ENCODE assay signal across 10 cellular contexts in genomic region chr7:107661865-107662379, GRCh38. TPM values are rescaled to one million over a fixed set of nuclear protein-coding genes. Genes with fewer than 3 reads are reported as not detected.
DNase-seq lines count a peak whose midpoint lies in the region; ATAC-seq, FAIRE-seq and TF ChIP-seq lines count a peak whose summit lies in the region.
"Had no signal": no experiment of that assay in that cellular context is flagged by ENCODE, and none has a peak within 500 bp of the region (broad histone marks: within the 10 kb centered on the region; RNA-seq: fewer than 3 reads in every experiment).

No MANE protein-coding gene starts in this region.

- H3K79me1 ChIP-seq in H9 (ENCODE audit: insufficient read depth, low read depth, low read length, poor library complexity, severe bottlenecking) = no peaks in the 10 kb centered on the region
- H3K79me1 ChIP-seq in mesendoderm (ENCODE audit: low read length) = no peaks in the 10 kb centered on the region

- peak overlapping the region; percentile 52; the same call in 1 of the 2 replicates for H3K4me3 ChIP-seq in GM12878
- no peak overlapping the region for H3K4me3 ChIP-seq in mesendoderm (ENCODE audit: low read length)

- H3K27me3 ChIP-seq in H9 (ENCODE audit: insufficient read depth, low read length) (peaks cover 33% of the 10 kb centered on the region), GM12878 (replicated peaks in 1 of 2; ENCODE audit: control insufficient read depth in 2 of 2, insufficient read depth in 2 of 2, low read length in 1 of 2) (peaks cover 15 to 28% of the 10 kb centered on the region in 2 experiments), mesendoderm (ENCODE audit: insufficient read depth, low read length, poor library complexity) (peaks cover 36% of the 10 kb centered on the region)

- SMC1A ChIA-PET in GM12878 (lab: Charles Lee; ENCODE audit: uncharacterized antibody, unreplicated experiment) = interaction anchor here (1.0 kb wide), 1 partner anchor 18 kb away, joined by 3 read pairs; no protein-coding TSS in a partner anchor

- H4K20me1 ChIP-seq in H9 (ENCODE audit: control insufficient read depth, insufficient read depth, insufficient read length) = no peaks in the 10 kb centered on the region
- no peaks in the 10 kb centered on the region for H4K20me1 ChIP-seq in GM12878 (ENCODE audit: control insufficient read depth, insufficient read depth)

- in situ Hi-C loops in GM12878 (cut with MboI) = no loop called here

- H2BK20ac ChIP-seq in H9 (ENCODE audit: low read depth, low read length, poor library complexity, severe bottlenecking) = no peak overlapping the region

- H4K91ac ChIP-seq in H9 (ENCODE audit: insufficient read length, low read depth, low read length) = no peak overlapping the region

- no peak overlapping the region for H3K9ac ChIP-seq in H9 (ENCODE audit: extremely low read depth, insufficient read length, low read length)
- H3K9ac ChIP-seq in GM12878 (ENCODE audit: control insufficient read depth, insufficient read depth, low read length) = no peak overlapping the region
- H3K9ac ChIP-seq in mesendoderm (ENCODE audit: low read length) = no peak overlapping the region

- H3K4me1 ChIP-seq in H9 (ENCODE audit: insufficient read depth, low read length) (no peaks in the 10 kb centered on the region), GM12878 (ENCODE audit: control insufficient read depth, insufficient read depth, low read length) (peaks cover 11% of the 10 kb centered on the region), mesendoderm (ENCODE audit: control insufficient read depth, low read depth, low read length) (no peaks in the 10 kb centered on the region)

- no peak for FAIRE-seq in GM12878 (lab: Jason Lieb, UNC)
- FAIRE-seq: GM18507 had no signal

- H2BK5ac ChIP-seq in H9 (ENCODE audit: insufficient read length, low read length) (no peak overlapping the region), mesendoderm (ENCODE audit: low read length) (no peak overlapping the region)

- H3K79me2 ChIP-seq in H9 (ENCODE audit: insufficient read depth, low read length) (no peaks in the 10 kb centered on the region), GM12878 (ENCODE audit: control insufficient read depth, insufficient read depth, low read length) (no peaks in the 10 kb centered on the region), mesendoderm (ENCODE audit: control insufficient read depth, insufficient read depth, low read length) (no peaks in the 10 kb centered on the region)

- DNase-seq in H9 (no peak), GM12878 (ENCODE audit: low read depth, low spot score) (no peak), mesendoderm (no peak), ureter (ENCODE audit: low spot score) (no peak), head of caudate nucleus (no peak), AG08395 (ENCODE audit: low spot score) (no peak)

- intact Hi-C loops in GM12878 (cut with micrococcal nuclease; ENCODE audit: unreplicated experiment) (no loop called here), head of caudate nucleus (cut with DNase I) (no loop called here)

- TF ChIP-seq CTCF in 22Rv1 (IDR thresholded peaks at IDR 0.05) (peak; percentile 44), H9 (conservative IDR thresholded peaks at IDR 0.05) (no peak), GM12878 (IDR thresholded peaks at IDR 0.05 in 2 of 3, conservative IDR thresholded peaks at IDR 0.05 in 1 of 3; ENCODE audit: control insufficient read depth in 2 of 3, extremely low read depth in 1 of 3, insufficient read depth in 1 of 3, low read depth in 3 of 3, low read length in 3 of 3) (no peak)

- H3K23ac ChIP-seq in H9 (ENCODE audit: insufficient read length, low read depth, low read length) (no peak overlapping the region), mesendoderm (ENCODE audit: low read length) (no peak overlapping the region)

- peaks cover 77% of the 10 kb centered on the region for H3K27me3 Mint-ChIP-seq in H9 (ENCODE audit: low read depth)

- no peak for TF ChIP-seq POLR2A in GM12878 (IDR thresholded peaks at IDR 0.05; ENCODE audit: low read depth, low read length)

- peak overlapping the region; percentile 75 to 88 for H3K4me3 Mint-ChIP-seq in H9

- H2AK5ac ChIP-seq in H9 (ENCODE audit: insufficient read length, low read length) (no peak overlapping the region), mesendoderm (ENCODE audit: low read length) (no peak overlapping the region)

- TF ChIP-seq EP300 in GM12878 (IDR thresholded peaks at IDR 0.05; ENCODE audit: borderline replicate concordance in 1 of 2, control insufficient read depth in 1 of 2, low read depth in 2 of 2, low read length in 2 of 2) = no peak

- H2BK120ac ChIP-seq in H9 (ENCODE audit: low read depth, low read length, poor library complexity, severe bottlenecking) (no peak overlapping the region), mesendoderm (ENCODE audit: low read depth, low read length) (no peak overlapping the region)

- H2BK12ac ChIP-seq in H9 (ENCODE audit: insufficient read length, low read depth, low read length) = no peak overlapping the region

- H3K4me2 ChIP-seq in H9 (ENCODE audit: insufficient read depth, insufficient read length, low read length) (peak overlapping the region; percentile 68), GM12878 (ENCODE audit: control insufficient read depth, insufficient read depth) (peak overlapping the region; percentile 91), mesendoderm (ENCODE audit: low read length) (peak overlapping the region; percentile 30)

- BruUV-seq in GM12878 (replicated peaks; lab: Mats Ljungman, UMichigan) = no TSS peak

- H3K36me3 ChIP-seq in GM12878 (ENCODE audit: control insufficient read depth in 2 of 2, insufficient read depth in 2 of 2, low read length in 1 of 2) (no peaks in the 10 kb centered on the region), mesendoderm (ENCODE audit: control insufficient read depth, insufficient read depth, low read length) (no peaks in the 10 kb centered on the region)
- H3K36me3 ChIP-seq: neutrophil had no signal

- H3K23me2 ChIP-seq in H9 (ENCODE audit: insufficient read length, low read depth, low read length, poor library complexity, severe bottlenecking) = peaks cover 15% of the 10 kb centered on the region

- no peak for ATAC-seq in GM12878
- no peak for ATAC-seq in HG03378 (IDR thresholded peaks at IDR 0.05; ENCODE audit: unreplicated experiment)

- H3K9me3 ChIP-seq in H9 (ENCODE audit: control insufficient read depth, low read depth, low read length) = no peaks in the 10 kb centered on the region
- H3K9me3 ChIP-seq in GM12878 (replicated peaks; ENCODE audit: control insufficient read depth, insufficient read depth, low read length) = no peaks in the 10 kb centered on the region
- H3K9me3 ChIP-seq: neutrophil had no signal

- no peak overlapping the region for H4K5ac ChIP-seq in H9 (ENCODE audit: insufficient read length, low read depth, low read length)
- no peak overlapping the region for H4K5ac ChIP-seq in mesendoderm (ENCODE audit: low read length)

- WGBS in H9 (ENCODE audit: extremely low coverage, insufficient read length, low lambda C conversion rate) = no CpG with 5 or more reads among the region's 20 CpGs
- 21% methylated on average over 18 of the region's 20 CpGs for WGBS in GM12878 (ENCODE audit: insufficient coverage, insufficient replicate concordance, low lambda C conversion rate, missing lambda C conversion rate)
- WGBS in mesendoderm (ENCODE audit: extremely low coverage, insufficient coverage, low lambda C conversion rate) = no CpG with 5 or more reads among the region's 20 CpGs

- peaks cover 15 to 18% of the 10 kb centered on the region in 2 experiments for H3K4me1 Mint-ChIP-seq in H9

- H3K4ac ChIP-seq in H9 (ENCODE audit: low read depth, low read length) (no peak overlapping the region), mesendoderm (ENCODE audit: low read depth, low read length) (no peak overlapping the region)

- peaks cover 0 to 2% of the 10 kb centered on the region in 2 experiments; a peak in 1 of 5 replicates for H3K9me3 Mint-ChIP-seq in H9

- TF ChIP-seq RAD21 in GM12878 (IDR thresholded peaks at IDR 0.05; ENCODE audit: insufficient read depth, low read depth, low read length) = no peak

- no peak overlapping the region for H3K56ac ChIP-seq in H9 (ENCODE audit: insufficient read length, low read depth, low read length)
- H3K56ac ChIP-seq in mesendoderm (ENCODE audit: low read length) = no peak overlapping the region

- RAD21 ChIA-PET in GM12878 (lab: Charles Lee; ENCODE audit: unreplicated experiment) = no interaction called here

- H3K27ac ChIP-seq in 22Rv1 (no peak overlapping the region), H9 (ENCODE audit: insufficient read length, low read depth, low read length) (no peak overlapping the region), GM12878 (ENCODE audit: control insufficient read depth, insufficient read depth) (no peak overlapping the region), mesendoderm (ENCODE audit: low read depth, low read length) (no peak overlapping the region)
- H3K27ac ChIP-seq: neutrophil had no signal

- POLR2A ChIA-PET in GM12878 (lab: Charles Lee) = interaction anchor here (0.5 kb wide), 1 partner anchor 188 kb away, joined by 4 read pairs; no protein-coding TSS in a partner anchor

- H2BK15ac ChIP-seq in H9 (ENCODE audit: low read depth, low read length) = no peak overlapping the region
- H2BK15ac ChIP-seq in mesendoderm (replicated peaks; ENCODE audit: low read depth) = no peak overlapping the region

- no peak overlapping the region for H3T11ph ChIP-seq in H9 (ENCODE audit: low read length)

- H3K14ac ChIP-seq in H9 (ENCODE audit: insufficient read depth, low read length) = no peak overlapping the region

- no peak overlapping the region for H3K18ac ChIP-seq in H9 (ENCODE audit: insufficient read length, low read depth, low read length)
- H3K18ac ChIP-seq in mesendoderm (ENCODE audit: low read length) = no peak overlapping the region

- H4K8ac ChIP-seq in H9 (replicated peaks; ENCODE audit: insufficient read length, low read depth, low read length) (no peak overlapping the region), mesendoderm (ENCODE audit: low read depth, low read length) (no peak overlapping the region)

- H3K36me3 Mint-ChIP-seq in H9 (ENCODE audit: insufficient read depth in 1 of 3, low read depth in 3 of 3) = no peaks in the 10 kb centered on the region; a peak in 1 of 7 replicates

- H2AFZ ChIP-seq in H9 (ENCODE audit: low read length) (no peak overlapping the region), GM12878 (ENCODE audit: control insufficient read depth, low read depth, low read length) (no peak overlapping the region)

- H3K27ac Mint-ChIP-seq in H9 = no peak overlapping the region

- CTCF ChIA-PET in GM12878 (lab: Yijun Ruan, JAX) = no interaction called here

RNA-seq across cellular contexts. Expression of gene SLC26A4, which starts 1.3 kb away (rescaled TPM):
- total RNA-seq in H9 (2021) (0.33 TPM in 1 of 2 replicates, not detected in the other), GM12878 (2014; rRNA removed) (0.06 TPM in 1 of 2 replicates, not detected in the other), GM12878 (2014; rRNA removed; fragmentation: Illumina TruSeq; extraction: Trizol) (0.09 and 0.18 TPM in 2 replicates), GM12878 (2021) (not detected in 2 replicates), ureter (1.4 TPM)
- total RNA-seq in GM12878 (2013; cell fraction: nucleolus; rRNA removed) = 0.65 TPM in 1 of 2 replicates, not detected in the other
- polyA plus RNA-seq in GM12878 (2011; ENCODE audit: low read depth) = not detected
- polyA plus RNA-seq in GM12878 (2011; rRNA removed) (0.08 and 0.17 TPM in 2 replicates), GM12878 (2014; fragmentation: Illumina TruSeq; extraction: Trizol) (0.01 and 0.21 TPM in 2 replicates), GM12878 (2014; fragmentation: Nextera tagmentation; extraction: Ambion mirVana) (not detected), GM12878 (2014; rRNA removed) (0.20 TPM in 1 of 2 replicates, not detected in the other), GM12878 (2016; fragmentation: Nextera tagmentation; extraction: Ambion mirVana) (under 1 TPM in 1 of 2 experiments, not detected in 1; 0.16 TPM)
- polyA plus RNA-seq in GM12878 (2011; cell fraction: cytosol; rRNA removed) = 0.02 and 0.21 TPM in 2 replicates
- polyA plus RNA-seq in GM12878 (2011; cell fraction: nucleus; rRNA removed) = 0.12 and 0.34 TPM in 2 replicates
- polyA plus RNA-seq in GM12878 (2012) = 0.03 TPM in 1 of 2 replicates, not detected in the other
- 0.05 TPM in 1 of 2 replicates, not detected in the other for polyA minus RNA-seq in GM12878 (2011; rRNA and poly(A)+ RNA removed)
- polyA minus RNA-seq in GM12878 (2011; cell fraction: cytosol; rRNA and poly(A)+ RNA removed) = not detected in 2 replicates
- polyA minus RNA-seq in GM12878 (2011; cell fraction: nucleus; rRNA and poly(A)+ RNA removed) = 0.12 TPM in 1 of 2 replicates, not detected in the other
- polyA plus RNA-seq in mesendoderm (2013, experiment 1 of 2) = 0.01 TPM
- 0.04 TPM for polyA plus RNA-seq in mesendoderm (2013, experiment 2 of 2)

Comparison
In these comparisons a context has a peak if more than half of its experiments do, and no peak if none do; other contexts are left out.
1. H3K4me2 ChIP-seq: peak in every context shown above with its lines; median percentile 91 in GM12878; 68 in H9; 30 in mesendoderm.